Comparison of ENCODE assay signal across 18 cellular contexts in genomic region chr6:111586554-111586953, GRCh38. TPM values are rescaled to one million over a fixed set of nuclear protein-coding genes. Genes with fewer than 3 reads are reported as not detected.
DNase-seq lines count a peak whose midpoint lies in the region; ATAC-seq, FAIRE-seq and TF ChIP-seq lines count a peak whose summit lies in the region.
"Had no signal": no experiment of that assay in that cellular context is flagged by ENCODE, and none has a peak within 500 bp of the region (broad histone marks: within the 10 kb centered on the region; RNA-seq: fewer than 3 reads in every experiment).

No MANE protein-coding gene starts in this region.

- no peak for TF ChIP-seq POLR2A in GM12892 (IDR thresholded peaks at IDR 0.05; ENCODE audit: low read depth, low read length)

- ATAC-seq in GM21390 (IDR thresholded peaks at IDR 0.05; ENCODE audit: unreplicated experiment) (no peak), HG02852 (IDR thresholded peaks at IDR 0.05; ENCODE audit: unreplicated experiment) (no peak), GM18502 (IDR thresholded peaks at IDR 0.05; ENCODE audit: poor library complexity, unreplicated experiment) (no peak)
- ATAC-seq: effector memory CD8-positive, alpha-beta T cell; GM23338 had no signal

- H3K36me3 ChIP-seq in ACC112 (ENCODE audit: insufficient read depth, low read length): 0 out of 2 replicates have a peak, but pooled peaks cover 3% of the 10 kb centered on the region
- H3K36me3 ChIP-seq in HEK293 (ENCODE audit: control insufficient read depth in 2 of 2, insufficient read depth in 1 of 2, low read length in 2 of 2): peaks cover 0 to 4% of the 10 kb centered on the region in 2 experiments; a peak in 1 of 3 replicates
- H3K36me3 ChIP-seq: cardiac muscle cell, thoracic aorta had no signal

- H3K9me3 ChIP-seq in HEK293 (ENCODE audit: control insufficient read depth, insufficient read depth, low read depth, low read length): no peaks in the 10 kb centered on the region
- H3K9me3 ChIP-seq: MG63, thoracic aorta had no signal

- peaks cover 54% of the 10 kb centered on the region for H3K79me2 ChIP-seq in ACC112 (ENCODE audit: control insufficient read depth, insufficient read depth, low read length, unreplicated experiment)

- no peak for TF ChIP-seq CTCF in HEK293 (tag by site-specific recombination; IDR thresholded peaks at IDR 0.05)

- H3K27ac ChIP-seq in ACC112 (ENCODE audit: low read depth, low read length) (peak overlapping the region; percentile 92; the same call in 1 of the 2 replicates), HEK293 (ENCODE audit: extremely low read depth, low read depth, low read length) (no peak overlapping the region), epithelial cell of prostate (peak overlapping the region; percentile 95)

- POLR2A ChIA-PET in HEK293 (lab: Yijun Ruan, JAX): interaction anchor here (1.1 kb wide), 1 partner anchor 35 kb away, joined by 3 read pairs; no protein-coding TSS in a partner anchor

- H3K4me3 ChIP-seq in ACC112 (ENCODE audit: low read depth, low read length) (no peak overlapping the region), HEK293 (ENCODE audit: low read depth, low read length) (no peak overlapping the region)
- H3K4me3 ChIP-seq: cardiac muscle cell, GM23338, lung, MG63, thoracic aorta had no signal

- H2AFZ ChIP-seq in ACC112 (ENCODE audit: low read length, unreplicated experiment): no peak overlapping the region
- H2AFZ ChIP-seq: GM23338 had no signal

- DNase-seq in NCI-H2227 (lab: John Stamatoyannopoulos, UW; ENCODE audit: unreplicated experiment): peak; percentile 30
- DNase-seq in epithelial cell of prostate (ENCODE audit: low read depth, low spot score): no peak
- no peak for DNase-seq in GM12892 (ENCODE audit: insufficient read length)
- DNase-seq: activated CD4-positive, CD25-positive, alpha-beta regulatory T cell treated with anti-CD3 and anti-CD28 coated beads, Interleukin-2, amount 50 U/mL, for 72 hours; Calu3; effector memory CD8-positive, alpha-beta T cell; MG63; NCI-H524 treated with DMSO at 0.1 percent for 48 hours; nephron progenitor cell had no signal

- FAIRE-seq in GM12892 (lab: Jason Lieb, UNC): no peak

- H3K4me1 ChIP-seq in ACC112 (ENCODE audit: control insufficient read depth, insufficient read depth, low read length, unreplicated experiment): peaks cover 69% of the 10 kb centered on the region
- peaks cover 10% of the 10 kb centered on the region for H3K4me1 ChIP-seq in HEK293 (ENCODE audit: control insufficient read depth, insufficient read depth, low read length)

- H3K27me3 ChIP-seq in ACC112 (ENCODE audit: insufficient read depth, low read length): no peaks in the 10 kb centered on the region
- H3K27me3 ChIP-seq: cardiac muscle cell, MG63 had no signal

- CTCF ChIA-PET in HEK293 (lab: Yijun Ruan, JAX): interaction anchor here (0.5 to 1.8 kb wide), 3 partner anchors 16 to 50 kb away, joined by 3 to 6 read pairs (median 3); no protein-coding TSS in a partner anchor

TF ChIP-seq in HEK293, 187 proteins besides CTCF, POLR2A, EP300 and RAD21:
- TF ChIP-seq SETDB1 (IDR thresholded peaks at IDR 0.05; ENCODE audit: insufficient read length, low read length) (no peak), ZNF664 (tag by site-specific recombination; IDR thresholded peaks at IDR 0.05) (0 out of 2 replicates have a peak, but pooled peaks have one; percentile 47)

RNA-seq across cellular contexts. Expression of gene TRAF3IP2, which starts 19.1 kb away (rescaled TPM):
- polyA plus RNA-seq in GM12892 (2012; ENCODE audit: missing spikeins): 18.3 TPM
